Comparison of ENCODE assay signal across 27 cellular contexts in genomic region chr9:124485201-124485600, GRCh38. TPM values are rescaled to one million over a fixed set of nuclear protein-coding genes. Genes with fewer than 3 reads are reported as not detected.
DNase-seq lines count a peak whose midpoint lies in the region; ATAC-seq, FAIRE-seq and TF ChIP-seq lines count a peak whose summit lies in the region.
"Had no signal": no experiment of that assay in that cellular context is flagged by ENCODE, and none has a peak within 500 bp of the region (broad histone marks: within the 10 kb centered on the region; RNA-seq: fewer than 3 reads in every experiment).

No MANE protein-coding gene starts in this region.

- H2AK5ac ChIP-seq in H1 (ENCODE audit: low read depth, low read length): no peak overlapping the region

- TF ChIP-seq CTCF in right atrium auricular region (IDR thresholded peaks at IDR 0.05) (no peak), HepG2 (CRISPR knock-in tag; IDR thresholded peaks at IDR 0.05) (no peak), right lobe of liver (IDR thresholded peaks at IDR 0.05) (no peak), H1 (IDR thresholded peaks at IDR 0.05; ENCODE audit: control extremely low read depth in 1 of 3, insufficient read depth in 1 of 3, low read depth in 1 of 3, low read length in 3 of 3) (no peak), foreskin fibroblast (IDR thresholded peaks at IDR 0.05; ENCODE audit: low read depth, low read length) (no peak)

- H2BK15ac ChIP-seq in H1 (ENCODE audit: low read length): no peak overlapping the region

- H3K4me2 ChIP-seq in HepG2 (ENCODE audit: low read depth, low read length): no peak overlapping the region
- no peak overlapping the region for H3K4me2 ChIP-seq in H1 (ENCODE audit: insufficient read depth in 1 of 2, low read depth in 2 of 2, low read length in 2 of 2)
- H3K4me2 ChIP-seq: A549; BLaER1 treated with 17β-estradiol and CSF1 and Interleukin-3, amounts not matched to agents 10 nM and 100 nM had no signal

- intact Hi-C loops in Right ventricle myocardium inferior (cut with DNase I): no loop called here
- intact Hi-C loops in HepG2 (cut with micrococcal nuclease; ENCODE audit: unreplicated experiment): no loop called here
- intact Hi-C loops in right lobe of liver (cut with DNase I): no loop called here

- no peak overlapping the region for H3K4me3 ChIP-seq in right atrium auricular region
- H3K4me3 ChIP-seq in HepG2 (replicated peaks in 1 of 3; ENCODE audit: insufficient read depth in 1 of 3, low read depth in 2 of 3, low read length in 3 of 3): no peak overlapping the region
- H3K4me3 ChIP-seq in right lobe of liver: no peak overlapping the region
- no peak overlapping the region for H3K4me3 ChIP-seq in H1 (ENCODE audit: extremely low read depth in 1 of 4, insufficient read depth in 2 of 4, low read depth in 3 of 4, low read length in 4 of 4)
- no peak overlapping the region for H3K4me3 ChIP-seq in foreskin fibroblast (ENCODE audit: low read depth in 1 of 2, low read length in 2 of 2)
- H3K4me3 ChIP-seq: A549; BLaER1 treated with 17β-estradiol and CSF1 and Interleukin-3, amounts not matched to agents 10 nM and 100 nM had no signal

- POLR2A ChIA-PET in HepG2 (lab: Yijun Ruan, JAX) (no interaction called here), H1 (lab: Charles Lee; ENCODE audit: partially characterized antibody) (interaction anchor here (1.0 to 3.1 kb wide), 3 partner anchors 12 to 21 kb away, joined by 3 to 11 read pairs (median 6); no protein-coding TSS in a partner anchor)

- no peaks in the 10 kb centered on the region for H3K27me3 ChIP-seq in right atrium auricular region
- H3K27me3 ChIP-seq in HepG2 (ENCODE audit: control insufficient read depth in 1 of 2, insufficient read depth in 2 of 2, low read length in 2 of 2): no peaks in the 10 kb centered on the region
- no peaks in the 10 kb centered on the region for H3K27me3 ChIP-seq in right lobe of liver
- H3K27me3 ChIP-seq in H1 (replicated peaks in 1 of 4; ENCODE audit: control insufficient read depth in 3 of 4, extremely low read depth in 1 of 4, insufficient read depth in 3 of 4, low read length in 3 of 4): peaks cover 0 to 17% (median 10%) of the 10 kb centered on the region in 4 experiments; a peak in 6 of 7 replicates
- H3K27me3 ChIP-seq: BE2C; BLaER1 treated with 17β-estradiol and CSF1 and Interleukin-3, amounts not matched to agents 10 nM and 100 nM had no signal

- ATAC-seq in Right ventricle myocardium inferior (no peak), HepG2 (no peak), right lobe of liver (no peak)
- ATAC-seq: A549 had no signal

- H3K9ac ChIP-seq in HepG2 (ENCODE audit: insufficient read depth, low read depth, low read length): no peak overlapping the region
- no peak overlapping the region for H3K9ac ChIP-seq in H1 (replicated peaks in 1 of 4; ENCODE audit: extremely low read depth in 1 of 4, low read depth in 3 of 4, low read length in 3 of 4)
- H3K9ac ChIP-seq: BLaER1 treated with 17β-estradiol and CSF1 and Interleukin-3, amounts not matched to agents 10 nM and 100 nM had no signal

- H3K56ac ChIP-seq in H1 (replicated peaks; ENCODE audit: insufficient read length, low read depth, low read length): no peak overlapping the region

- no peak overlapping the region for H3K4ac ChIP-seq in H1 (replicated peaks; ENCODE audit: insufficient read length, low read depth, low read length)

- H2BK5ac ChIP-seq in H1 (ENCODE audit: low read depth, low read length): no peak overlapping the region

- no peak overlapping the region for H2BK20ac ChIP-seq in H1 (ENCODE audit: low read length)

- CTCF ChIA-PET in HepG2 (lab: Yijun Ruan, JAX; ENCODE audit: low intra/inter-chr PET ratio, low total read pairs) (no interaction called here), H1 (lab: Charles Lee; ENCODE audit: partially characterized antibody) (interaction anchor here (0.9 to 2.6 kb wide), 4 partner anchors 12 to 52 kb away, joined by 3 to 9 read pairs (median 6); no protein-coding TSS in a partner anchor)

- no peak overlapping the region for H4K5ac ChIP-seq in H1 (ENCODE audit: insufficient read length, low read depth, low read length)

- H3K79me2 ChIP-seq in HepG2 (ENCODE audit: insufficient read depth, low read length): no peaks in the 10 kb centered on the region
- no peaks in the 10 kb centered on the region for H3K79me2 ChIP-seq in H1 (ENCODE audit: control insufficient read depth in 1 of 2, insufficient read depth in 2 of 2, low read length in 2 of 2)

- no peaks in the 10 kb centered on the region for H3K36me3 ChIP-seq in right atrium auricular region
- peaks cover 0 to 1% of the 10 kb centered on the region in 2 experiments; a peak in 3 of 5 replicates for H3K36me3 ChIP-seq in HepG2 (replicated peaks in 1 of 2; ENCODE audit: control insufficient read depth in 1 of 2, insufficient read depth in 2 of 2, low read length in 2 of 2)
- no peaks in the 10 kb centered on the region for H3K36me3 ChIP-seq in right lobe of liver
- no peaks in the 10 kb centered on the region for H3K36me3 ChIP-seq in H1 (ENCODE audit: control insufficient read depth in 2 of 4, insufficient read depth in 4 of 4, low read length in 3 of 4)
- H3K36me3 ChIP-seq: BE2C; BLaER1 treated with 17β-estradiol and CSF1 and Interleukin-3, amounts not matched to agents 10 nM and 100 nM had no signal

- no peaks in the 10 kb centered on the region for H4K20me1 ChIP-seq in HepG2 (ENCODE audit: insufficient read depth, low read length)
- peaks cover 0 to 7% of the 10 kb centered on the region in 2 experiments for H4K20me1 ChIP-seq in H1 (replicated peaks in 1 of 2; ENCODE audit: control insufficient read depth in 1 of 2, insufficient read depth in 2 of 2, low read length in 2 of 2)
- H4K20me1 ChIP-seq: BLaER1 treated with 17β-estradiol and CSF1 and Interleukin-3, amounts not matched to agents 10 nM and 100 nM had no signal

- no peak for TF ChIP-seq POLR2A in HepG2 (IDR thresholded peaks at IDR 0.05; ENCODE audit: insufficient read depth in 1 of 2, low read depth in 2 of 2, low read length in 2 of 2)
- TF ChIP-seq POLR2A in right lobe of liver (IDR thresholded peaks at IDR 0.05): no peak
- no peak for TF ChIP-seq POLR2A in H1 (IDR thresholded peaks at IDR 0.05; ENCODE audit: control extremely low read depth in 1 of 2, low read depth in 2 of 2, low read length in 2 of 2)
- no peak for TF ChIP-seq POLR2A in erythroblast (IDR thresholded peaks at IDR 0.05; ENCODE audit: low read length)

- no peak overlapping the region for H4K8ac ChIP-seq in H1 (ENCODE audit: extremely low read depth, insufficient read depth, low read length)

- H3K9me3 ChIP-seq in right atrium auricular region (no peaks in the 10 kb centered on the region), HepG2 (ENCODE audit: low read length) (no peaks in the 10 kb centered on the region), right lobe of liver (no peaks in the 10 kb centered on the region), H1 (ENCODE audit: insufficient read depth in 2 of 2, low read depth in 1 of 2, low read length in 1 of 2) (no peaks in the 10 kb centered on the region)
- H3K9me3 ChIP-seq: A549; BE2C; BLaER1 treated with 17β-estradiol and CSF1 and Interleukin-3, amounts not matched to agents 10 nM and 100 nM had no signal

- WGBS in HepG2 (ENCODE audit: low lambda C conversion rate): 84% methylated on average over 10 of the region's 13 CpGs
- 58% methylated on average over 6 of the region's 13 CpGs for WGBS in right lobe of liver (ENCODE audit: insufficient coverage, low coverage, low lambda C conversion rate, missing lambda C conversion rate)
- 86% methylated on average over 12 of the region's 13 CpGs; no CpG with 5 or more reads in 1 of the 2 experiments for WGBS in H1 (ENCODE audit: extremely low coverage in 1 of 2, insufficient coverage in 1 of 2, insufficient read length in 1 of 2, insufficient replicate concordance in 2 of 2, low coverage in 1 of 2, low lambda C conversion rate in 2 of 2, missing lambda C conversion rate in 1 of 2), 2 experiments

- BruUV-seq in HepG2 (replicated peaks; lab: Mats Ljungman, UMichigan): no TSS peak

- no peaks in the 10 kb centered on the region for H3K4me1 ChIP-seq in right atrium auricular region
- H3K4me1 ChIP-seq in HepG2 (ENCODE audit: insufficient read depth, low read length): peaks cover 9% of the 10 kb centered on the region
- no peaks in the 10 kb centered on the region for H3K4me1 ChIP-seq in right lobe of liver
- H3K4me1 ChIP-seq in H1 (replicated peaks in 1 of 4; ENCODE audit: control insufficient read depth in 3 of 4, insufficient read depth in 4 of 4, low read length in 3 of 4): peaks cover 6 to 35% (median 17%) of the 10 kb centered on the region in 4 experiments
- H3K4me1 ChIP-seq: A549, BE2C had no signal

- peaks cover 4% of the 10 kb centered on the region; the same call in 1 of the 2 replicates for H3K23me2 ChIP-seq in H1 (ENCODE audit: low read depth, low read length)

- H3K79me1 ChIP-seq in H1 (ENCODE audit: low read depth, low read length): no peaks in the 10 kb centered on the region

- no peak overlapping the region for H3K27ac ChIP-seq in right atrium auricular region
- H3K27ac ChIP-seq in HepG2 (ENCODE audit: extremely low read length, insufficient read depth, low read length): no peak overlapping the region
- H3K27ac ChIP-seq in right lobe of liver: no peak overlapping the region
- H3K27ac ChIP-seq in H1 (ENCODE audit: low read depth, low read length): no peak overlapping the region
- H3K27ac ChIP-seq: A549; BLaER1 treated with 17β-estradiol and CSF1 and Interleukin-3, amounts not matched to agents 10 nM and 100 nM had no signal

- no peak overlapping the region for H3K14ac ChIP-seq in H1 (ENCODE audit: insufficient read length)

- TF ChIP-seq RAD21 in HepG2 (CRISPR knock-in tag; IDR thresholded peaks at IDR 0.05): no peak
- no peak for TF ChIP-seq RAD21 in H1 (IDR thresholded peaks at IDR 0.05 in 1 of 2, conservative IDR thresholded peaks at IDR 0.05 in 1 of 2; ENCODE audit: low read depth in 2 of 2, low read length in 2 of 2)

- DNase-seq in Right ventricle myocardium inferior (ENCODE audit: missing footprints): peak; percentile 46
- no peak for DNase-seq in right atrium auricular region (ENCODE audit: low spot score)
- no peak for DNase-seq in HepG2 (ENCODE audit: low spot score)
- DNase-seq in right lobe of liver: no peak
- no peak for DNase-seq in H1 (ENCODE audit: low read depth in 1 of 2, low spot score in 2 of 2)
- DNase-seq in erythroblast (lab: John Stamatoyannopoulos, UW): no peak
- no peak for DNase-seq in foreskin fibroblast
- DNase-seq: 8988T; ACHN; AML-193; BE2C; CD4-positive, alpha-beta T cell; CD8-positive, alpha-beta memory T cell; DMS 273 treated with DMSO at 0.1 percent for 48 hours; DMS79 treated with DMSO at 0.1 percent for 48 hours; GF-D8; GOT3; H7; HCEC 1CT had no signal

- no peak overlapping the region for H2AFZ ChIP-seq in HepG2 (ENCODE audit: low read length)
- no peak overlapping the region for H2AFZ ChIP-seq in H1 (ENCODE audit: low read length)

- no peak overlapping the region for H4K91ac ChIP-seq in H1 (replicated peaks; ENCODE audit: insufficient read length, low read length)

- H3K23ac ChIP-seq in H1 (ENCODE audit: insufficient read length): no peak overlapping the region

- 0 out of 2 replicates have a peak overlapping the region, but pooled peaks have one; percentile 27 for H2BK12ac ChIP-seq in H1 (ENCODE audit: low read depth, low read length)

- no peak overlapping the region for H2BK120ac ChIP-seq in H1 (replicated peaks; ENCODE audit: low read depth, low read length)

- TF ChIP-seq EP300 in HepG2 (IDR thresholded peaks at IDR 0.05; ENCODE audit: low read depth in 2 of 2, low read length in 2 of 2) (no peak), HepG2 (CRISPR knock-in tag; IDR thresholded peaks at IDR 0.05; ENCODE audit: borderline replicate concordance) (no peak), H1 (IDR thresholded peaks at IDR 0.05; ENCODE audit: borderline replicate concordance in 1 of 2, low read depth in 2 of 2, low read length in 2 of 2) (no peak)

- in situ Hi-C loops in HepG2 (cut with HindIII; ENCODE audit: extremely low pct_ligation_motif_present, low pct_unique_long_range_greater_than_20kb): no loop called here

- no peak for FAIRE-seq in HepG2 (lab: Jason Lieb, UNC)
- no peak for FAIRE-seq in H1 (lab: Jason Lieb, UNC)
- FAIRE-seq: A549, D721Med, GM12891, GM18507 had no signal

- no peak overlapping the region for H3K18ac ChIP-seq in H1 (ENCODE audit: extremely low read depth, low read length)

RNA-seq across cellular contexts. Expression of gene NR5A1, which starts 22.0 kb away (rescaled TPM):
- total RNA-seq in Right ventricle myocardium inferior (not detected), right atrium auricular region (not detected), HepG2 (2016; rRNA removed; fragmentation: Illumina TruSeq; extraction: Trizol) (38.8 and 44.7 TPM in 2 replicates), right lobe of liver (under 1 TPM in 1 of 6 experiments, not detected in 5; 0.26 TPM)
- total RNA-seq in HepG2 (2016; cell fraction: cytosol; rRNA removed; fragmentation: Illumina TruSeq; extraction: Trizol; ENCODE audit: low read depth): 7.2 and 7.8 TPM in 2 replicates
- total RNA-seq in HepG2 (2016; cell fraction: insoluble cytoplasmic fraction; rRNA removed; fragmentation: Illumina TruSeq; extraction: Trizol): 32.3 and 46.7 TPM in 2 replicates
- total RNA-seq in HepG2 (2016; cell fraction: membrane; rRNA removed; fragmentation: Illumina TruSeq; extraction: Trizol): 22.5 and 25.3 TPM in 2 replicates
- total RNA-seq in HepG2 (2016; cell fraction: nucleus; rRNA removed; fragmentation: Illumina TruSeq; extraction: Trizol): 26.4 and 32.4 TPM in 2 replicates
- polyA plus RNA-seq in HepG2 (2011; rRNA removed) (28.9 and 43.2 TPM in 2 replicates), H1 (2011; rRNA removed) (0.29 and 0.74 TPM in 2 replicates)
- 25.4 and 37.8 TPM in 2 replicates for polyA plus RNA-seq in HepG2 (2011; cell fraction: cytosol; rRNA removed)
- polyA plus RNA-seq in HepG2 (2011; cell fraction: nucleus; rRNA removed): 82.6 and 84.5 TPM in 2 replicates
- 22.4 and 32.6 TPM in 2 replicates for polyA plus RNA-seq in HepG2 (2012)
- polyA plus RNA-seq in HepG2 (2016; cell fraction: cytosol; fragmentation: Illumina TruSeq; extraction: Trizol; ENCODE audit: low read depth): 6.7 and 7.0 TPM in 2 replicates
- 34.3 and 43.6 TPM in 2 replicates for polyA plus RNA-seq in HepG2 (2016; cell fraction: insoluble cytoplasmic fraction; fragmentation: Illumina TruSeq; extraction: Trizol; ENCODE audit: low read depth)
- 17.4 and 17.9 TPM in 2 replicates for polyA plus RNA-seq in HepG2 (2016; cell fraction: membrane; fragmentation: Illumina TruSeq; extraction: Trizol; ENCODE audit: low read depth)
- polyA plus RNA-seq in HepG2 (2016; cell fraction: nucleus; fragmentation: Illumina TruSeq; extraction: Trizol; ENCODE audit: insufficient read depth, low read depth): 59.8 and 63.0 TPM in 2 replicates
- 75.6 TPM in 1 of 2 replicates, not detected in the other for polyA minus RNA-seq in HepG2 (2011; rRNA and poly(A)+ RNA removed; ENCODE audit: low replicate concordance)
- polyA minus RNA-seq in HepG2 (2011; cell fraction: cytosol; rRNA and poly(A)+ RNA removed): 33.2 and 39.7 TPM in 2 replicates
- 18.8 and 21.6 TPM in 2 replicates for polyA minus RNA-seq in HepG2 (2011; cell fraction: nucleus; rRNA and poly(A)+ RNA removed)
- total RNA-seq in H1 (2021; fragmentation: NEBNext Ultra II Directional; extraction: Animal tissue kit (Norgen Biotek cat#: 25700)): 0.42 and 0.58 TPM in 2 replicates
- 0.34 TPM for polyA plus RNA-seq in H1 (2011; cell fraction: cytosol; rRNA removed)
- polyA plus RNA-seq in H1 (2011; cell fraction: nucleus; rRNA removed): 0.37 TPM
- 0.27 to 0.74 TPM (median 0.45 TPM) in 3 of 4 replicates, not detected in the other for polyA plus RNA-seq in H1 (2012, experiment 1 of 2)
- 0.16 TPM for polyA plus RNA-seq in H1 (2012, experiment 2 of 2)
- polyA plus RNA-seq in H1 (2013, experiment 1 of 2): 0.22 TPM
- polyA plus RNA-seq in H1 (2013, experiment 2 of 2): 0.17 TPM
- polyA minus RNA-seq in H1 (2011; rRNA and poly(A)+ RNA removed): 0.47 and 0.90 TPM in 2 replicates
- not detected for polyA minus RNA-seq in H1 (2011; cell fraction: cytosol; rRNA and poly(A)+ RNA removed)
- polyA minus RNA-seq in H1 (2011; cell fraction: nucleus; rRNA and poly(A)+ RNA removed): 0.30 TPM
- total RNA-seq: CD4-positive, alpha-beta T cell; CD8-positive, alpha-beta memory T cell; Daoy had no signal
- polyA plus RNA-seq: A549; CD14-positive monocyte; CD8-positive, alpha-beta memory T cell had no signal

RNA-seq across cellular contexts. Expression of gene ADGRD2, which starts 35.0 kb away (rescaled TPM):
- total RNA-seq in Right ventricle myocardium inferior (not detected), right atrium auricular region (not detected), HepG2 (2016; rRNA removed; fragmentation: Illumina TruSeq; extraction: Trizol) (not detected in 2 replicates), right lobe of liver (not detected)
- total RNA-seq in HepG2 (2016; cell fraction: cytosol; rRNA removed; fragmentation: Illumina TruSeq; extraction: Trizol; ENCODE audit: low read depth): not detected in 2 replicates
- total RNA-seq in HepG2 (2016; cell fraction: insoluble cytoplasmic fraction; rRNA removed; fragmentation: Illumina TruSeq; extraction: Trizol): not detected in 2 replicates
- not detected in 2 replicates for total RNA-seq in HepG2 (2016; cell fraction: membrane; rRNA removed; fragmentation: Illumina TruSeq; extraction: Trizol)
- not detected in 2 replicates for total RNA-seq in HepG2 (2016; cell fraction: nucleus; rRNA removed; fragmentation: Illumina TruSeq; extraction: Trizol)
- polyA plus RNA-seq in HepG2 (2011; rRNA removed) (not detected in 2 replicates), H1 (2011; rRNA removed) (0.41 and 1.2 TPM in 2 replicates)
- not detected in 2 replicates for polyA plus RNA-seq in HepG2 (2011; cell fraction: cytosol; rRNA removed)
- not detected in 2 replicates for polyA plus RNA-seq in HepG2 (2011; cell fraction: nucleus; rRNA removed)
- not detected in 2 replicates for polyA plus RNA-seq in HepG2 (2012)
- not detected in 2 replicates for polyA plus RNA-seq in HepG2 (2016; cell fraction: cytosol; fragmentation: Illumina TruSeq; extraction: Trizol; ENCODE audit: low read depth)
- polyA plus RNA-seq in HepG2 (2016; cell fraction: insoluble cytoplasmic fraction; fragmentation: Illumina TruSeq; extraction: Trizol; ENCODE audit: low read depth): not detected in 2 replicates
- not detected in 2 replicates for polyA plus RNA-seq in HepG2 (2016; cell fraction: membrane; fragmentation: Illumina TruSeq; extraction: Trizol; ENCODE audit: low read depth)
- polyA plus RNA-seq in HepG2 (2016; cell fraction: nucleus; fragmentation: Illumina TruSeq; extraction: Trizol; ENCODE audit: insufficient read depth, low read depth): not detected in 2 replicates
- polyA minus RNA-seq in HepG2 (2011; rRNA and poly(A)+ RNA removed; ENCODE audit: low replicate concordance): not detected in 2 replicates
- not detected in 2 replicates for polyA minus RNA-seq in HepG2 (2011; cell fraction: cytosol; rRNA and poly(A)+ RNA removed)
- not detected in 2 replicates for polyA minus RNA-seq in HepG2 (2011; cell fraction: nucleus; rRNA and poly(A)+ RNA removed)
- 1.1 and 1.4 TPM in 2 replicates for total RNA-seq in H1 (2021; fragmentation: NEBNext Ultra II Directional; extraction: Animal tissue kit (Norgen Biotek cat#: 25700))
- polyA plus RNA-seq in H1 (2011; cell fraction: cytosol; rRNA removed): 0.97 TPM
- 6.4 TPM for polyA plus RNA-seq in H1 (2011; cell fraction: nucleus; rRNA removed)
- polyA plus RNA-seq in H1 (2012, experiment 1 of 2): 0.18 to 1.4 TPM (median 0.68 TPM) in 4 replicates
- 0.13 TPM for polyA plus RNA-seq in H1 (2012, experiment 2 of 2)
- 0.36 TPM for polyA plus RNA-seq in H1 (2013, experiment 1 of 2)
- 0.42 TPM for polyA plus RNA-seq in H1 (2013, experiment 2 of 2)
- 0.32 and 2.0 TPM in 2 replicates for polyA minus RNA-seq in H1 (2011; rRNA and poly(A)+ RNA removed)
- 2.3 TPM for polyA minus RNA-seq in H1 (2011; cell fraction: cytosol; rRNA and poly(A)+ RNA removed)
- polyA minus RNA-seq in H1 (2011; cell fraction: nucleus; rRNA and poly(A)+ RNA removed): 4.8 TPM
- total RNA-seq: CD4-positive, alpha-beta T cell; CD8-positive, alpha-beta memory T cell; G401; H7 had no signal
- polyA plus RNA-seq: A549; CD14-positive monocyte; CD8-positive, alpha-beta memory T cell had no signal
